In the genomic region with DNA sequence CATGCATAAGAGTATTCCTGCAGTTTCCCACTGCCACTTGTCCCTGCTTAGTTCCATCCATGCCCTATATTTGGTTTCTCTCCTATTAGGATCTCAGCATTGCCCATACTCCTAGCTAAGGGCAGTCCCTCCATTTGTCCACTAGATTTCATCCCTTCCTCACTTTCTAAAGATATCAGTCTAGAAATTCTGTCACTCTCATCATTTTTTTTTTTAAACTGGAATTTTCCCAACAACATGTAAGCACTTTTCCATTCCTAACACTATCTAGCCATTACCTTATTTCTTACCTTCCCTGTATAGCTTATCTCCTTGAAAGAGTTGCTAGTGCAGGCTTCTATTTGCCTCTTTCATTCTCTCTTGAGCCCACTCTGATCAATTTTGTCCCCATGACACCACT, we compare ENCODE assay signal across 28 cellular contexts.
"Had no signal": no experiment of that assay in that cellular context is flagged by ENCODE, and none has a peak within 500 bp of the region (broad histone marks: within the 10 kb centered on the region; RNA-seq: fewer than 3 reads in every experiment).

No MANE protein-coding gene starts in this region.

- ATAC-seq: Panc1, Right ventricle myocardium inferior, SK-N-SH treated with all-trans-retinoic acid at 6 μM for 48 hours, T-cell had no signal

- H3K36me3 ChIP-seq: SJCRH30 had no signal

- H2AFZ ChIP-seq: PC-9 had no signal

- H3K4me1 ChIP-seq: SJCRH30 had no signal

- H3K4me2 ChIP-seq: PC-9 had no signal

- H3K4me3 ChIP-seq: PC-9, SJCRH30, SK-N-MC had no signal

- FAIRE-seq: RCC 7860 had no signal

- H3K27ac ChIP-seq: PC-9, RWPE1, SJCRH30, SK-N-MC had no signal

- DNase-seq: Karpas-422, MM.1S, MV-4-11, NCI-H1092, NCI-H1105, NCI-H1417 treated with DMSO at 0.1 percent for 48 hours, NCI-H1436 treated with DMSO at 0.1 percent for 48 hours, NCI-H1694 treated with DMSO at 0.1 percent for 48 hours, NCI-H187 treated with DMSO at 0.1 percent for 48 hours, NCI-H2081, NCI-H2171 treated with DMSO at 0.1 percent for 48 hours, NCI-H2227 treated with DMSO at 0.1 percent for 48 hours, NCI-H345, NCI-H446, NCI-H524 treated with DMSO at 0.1 percent for 48 hours, NCI-H526 treated with DMSO at 0.1 percent for 48 hours, NCI-H774, PC-9, SHP77, SIG-M5, SJCRH30, T-cell had no signal

- H3K9me3 ChIP-seq: SJCRH30 had no signal
